In genomic region chr1:67280696-67281095, GRCh38 we compare ENCODE assay signal across 24 cellular contexts. TPM values are rescaled to one million over a fixed set of nuclear protein-coding genes. Genes with fewer than 3 reads are reported as not detected.
"Had no signal": no experiment of that assay in that cellular context is flagged by ENCODE, and none has a peak within 500 bp of the region (broad histone marks: within the 10 kb centered on the region; RNA-seq: fewer than 3 reads in every experiment).

No MANE protein-coding gene starts in this region.

- H3K4me1 ChIP-seq: adrenal gland had no signal

- H3K36me3 Mint-ChIP-seq: T-cell had no signal

- H3K9me3 ChIP-seq: adrenal gland had no signal

- H3K27ac Mint-ChIP-seq: activated B cell treated with CpG ODN at 0.5 μM for 24 hours; activated CD4-positive, alpha-beta T cell treated with anti-CD3 and anti-CD28 coated beads, Interleukin-2, amount 10 ng/mL, durations not matched to agents 24 days and 14 days; activated CD8-positive, alpha-beta memory T cell treated with anti-CD3 and anti-CD28 coated beads, Interleukin-2, amount 10 ng/mL, durations not matched to agents 7 days and 5 days; activated naive CD4-positive, alpha-beta T cell treated with anti-CD3 and anti-CD28 coated beads for 36 hours; activated naive CD8-positive, alpha-beta T cell treated with anti-CD3 and anti-CD28 coated beads, Interleukin-2, amount 10 ng/mL, durations not matched to agents 7 days and 5 days; activated T-cell treated with anti-CD3 and anti-CD28 coated beads, Interleukin-2, amount 50 U/mL, for 24 hours; activated T-helper 17 cell treated with anti-CD3 and anti-CD28 coated beads, Interleukin-2, amount 50 U/mL, for 72 hours; T-cell had no signal

- ATAC-seq: activated CD8-positive, alpha-beta memory T cell treated with anti-CD3 and anti-CD28 coated beads, Interleukin-2, amount 10 ng/mL, durations not matched to agents 7 days and 5 days; activated T-helper 17 cell treated with anti-CD3 and anti-CD28 coated beads, Interleukin-2, amount 50 U/mL, for 72 hours; T-cell had no signal

- H3K9me3 Mint-ChIP-seq: activated B cell treated with CpG ODN at 0.5 μM for 24 hours; activated T-helper 17 cell treated with anti-CD3 and anti-CD28 coated beads, Interleukin-2, amount 50 U/mL, for 72 hours; T-cell had no signal

- H3K36me3 ChIP-seq: adrenal gland had no signal

- H3K27me3 Mint-ChIP-seq: activated CD4-positive, alpha-beta T cell treated with anti-CD3 and anti-CD28 coated beads, Interleukin-2, amount 10 ng/mL, durations not matched to agents 24 days and 14 days; activated naive CD8-positive, alpha-beta T cell treated with anti-CD3 and anti-CD28 coated beads, Interleukin-2, amount 10 ng/mL, durations not matched to agents 7 days and 5 days; activated T-helper 17 cell treated with anti-CD3 and anti-CD28 coated beads, Interleukin-2, amount 50 U/mL, for 72 hours; T-cell had no signal

- DNase-seq: activated B cell treated with CpG ODN at 0.5 μM for 24 hours; activated CD4-positive, alpha-beta T cell treated with anti-CD3 and anti-CD28 coated beads for 1 hour; activated CD4-positive, alpha-beta T cell treated with anti-CD3 and anti-CD28 coated beads, Interleukin-2, amount 10 ng/mL, durations not matched to agents 24 days and 14 days; activated CD4-positive, alpha-beta T cell treated with anti-CD3 and anti-CD28 coated beads, Interleukin-2, amount 50 U/mL, for 48 hours; activated CD8-positive, alpha-beta memory T cell treated with anti-CD3 and anti-CD28 coated beads, Interleukin-2, amount 10 ng/mL, durations not matched to agents 7 days and 5 days; activated gamma-delta T cell; activated naive CD4-positive, alpha-beta T cell treated with anti-CD3 and anti-CD28 coated beads for 36 hours; activated naive CD8-positive, alpha-beta T cell treated with anti-CD3 and anti-CD28 coated beads, Interleukin-2, amount 10 ng/mL, durations not matched to agents 7 days and 5 days; activated T-cell treated with anti-CD3 and anti-CD28 coated beads, Interleukin-2, amount 50 U/mL, for 24 hours; adrenal gland; aorta; KG1; NCI-H1048; NCI-H146; NCI-H187 treated with DMSO at 0.1 percent for 48 hours; NCI-H2081 treated with DMSO at 0.1 percent for 48 hours; NCI-H446; NCI-H524; SHP77 treated with DMSO at 0.1 percent for 48 hours; T-cell; T-helper 2 cell; T1000 had no signal

- H3K4me3 Mint-ChIP-seq: activated B cell treated with CpG ODN at 0.5 μM for 24 hours; activated CD4-positive, alpha-beta T cell treated with anti-CD3 and anti-CD28 coated beads, Interleukin-2, amount 10 ng/mL, durations not matched to agents 24 days and 14 days; activated CD8-positive, alpha-beta memory T cell treated with anti-CD3 and anti-CD28 coated beads, Interleukin-2, amount 10 ng/mL, durations not matched to agents 7 days and 5 days; activated naive CD4-positive, alpha-beta T cell treated with anti-CD3 and anti-CD28 coated beads for 36 hours; activated naive CD8-positive, alpha-beta T cell treated with anti-CD3 and anti-CD28 coated beads, Interleukin-2, amount 10 ng/mL, durations not matched to agents 7 days and 5 days; activated T-cell treated with anti-CD3 and anti-CD28 coated beads, Interleukin-2, amount 50 U/mL, for 24 hours; activated T-helper 17 cell treated with anti-CD3 and anti-CD28 coated beads, Interleukin-2, amount 50 U/mL, for 72 hours; T-cell had no signal

- H3K4me3 ChIP-seq: adrenal gland had no signal

RNA-seq across cellular contexts. Expression of gene IL12RB2, which starts 27.0 kb away (rescaled TPM):
- total RNA-seq: LHCN-M2 had no signal
